1 cellular context compared by ENCODE assay signal in the genomic region with DNA sequence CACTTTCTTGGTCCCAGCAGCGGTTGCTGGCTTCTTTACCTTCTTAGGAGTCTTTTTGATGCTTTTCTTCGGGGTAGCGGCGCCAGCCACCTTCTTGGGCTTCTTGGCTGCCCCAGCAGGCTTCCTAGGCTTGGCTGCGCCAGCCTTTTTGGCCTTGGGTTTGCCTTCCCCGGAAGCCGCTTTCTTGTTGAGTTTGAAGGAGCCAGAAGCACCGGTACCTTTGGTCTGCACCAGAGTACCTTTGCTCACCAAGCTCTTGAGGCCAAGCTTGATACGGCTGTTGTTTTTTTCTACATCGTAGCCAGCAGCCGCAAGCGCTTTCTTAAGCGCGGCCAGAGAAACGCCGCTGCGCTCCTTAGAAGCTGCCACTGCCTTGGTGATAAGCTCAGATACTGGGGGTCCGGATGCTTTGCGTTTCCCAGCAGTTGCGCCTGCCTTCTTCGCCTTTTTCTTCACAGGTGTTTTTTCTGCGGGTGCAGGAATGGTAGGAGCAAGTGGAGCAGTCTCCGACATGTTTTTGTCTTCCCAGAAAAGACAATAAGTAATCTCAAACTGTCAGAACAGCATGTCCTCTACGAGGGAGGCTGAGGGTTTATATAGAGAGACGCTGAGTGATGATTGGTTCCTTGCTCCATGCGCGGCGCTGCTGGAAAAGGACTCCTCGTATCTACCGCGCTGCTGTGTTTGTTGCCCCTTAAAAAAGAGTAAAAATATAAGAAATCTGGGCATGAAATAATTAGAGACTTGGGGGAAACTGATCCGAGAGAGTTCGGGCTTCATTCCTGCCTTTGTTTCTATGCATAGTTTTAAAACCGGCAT.
A peak's percentile ranks its signal among the peaks of the same experiment; 100 is the strongest.
TF ChIP-seq lines count a peak whose summit lies in the region.

No MANE protein-coding gene starts in this region.

TF ChIP-seq in GM12878, 131 proteins besides CTCF, POLR2A, EP300 and RAD21 (continued from another document):
- TF ChIP-seq ETV6 (conservative IDR thresholded peaks at IDR 0.05 in 1 of 2, IDR thresholded peaks at IDR 0.05 in 1 of 2; ENCODE audit: borderline replicate concordance in 1 of 2, low read depth in 1 of 2): no peak
- no peak; the same call in 1 of the 2 replicates for TF ChIP-seq FOXK2 (IDR thresholded peaks at IDR 0.05)
- peak; percentile 49; the same call in 1 of the 2 replicates for TF ChIP-seq RELB (IDR thresholded peaks at IDR 0.05; ENCODE audit: low read depth)
- TF ChIP-seq, protein P1, sequence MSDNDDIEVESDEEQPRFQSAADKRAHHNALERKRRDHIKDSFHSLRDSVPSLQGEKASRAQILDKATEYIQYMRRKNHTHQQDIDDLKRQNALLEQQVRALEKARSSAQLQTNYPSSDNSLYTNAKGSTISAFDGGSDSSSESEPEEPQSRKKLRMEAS (IDR thresholded peaks at IDR 0.05; ENCODE audit: low read depth, low read length): peak; percentile 58
- TF ChIP-seq NRF1 (conservative IDR thresholded peaks at IDR 0.05; ENCODE audit: low read depth, low read length): no peak
- TF ChIP-seq KAT2A (conservative IDR thresholded peaks at IDR 0.05; ENCODE audit: control insufficient read depth, low read depth, low read length): 0 out of 2 replicates have a peak, but pooled peaks have one; percentile 35
- TF ChIP-seq NFYA (IDR thresholded peaks at IDR 0.05; ENCODE audit: borderline replicate concordance, low read depth, low read length): no peak; the same call in 1 of the 2 replicates
- peak; percentile 100 for TF ChIP-seq NFXL1 (IDR thresholded peaks at IDR 0.05; ENCODE audit: borderline replicate concordance)
- peak; percentile 100 for TF ChIP-seq SMAD1 (IDR thresholded peaks at IDR 0.05; ENCODE audit: low read depth, partially characterized antibody)
- TF ChIP-seq ZBTB40 (IDR thresholded peaks at IDR 0.05; ENCODE audit: borderline replicate concordance): 0 out of 2 replicates have a peak, but pooled peaks have one; percentile 57
- no peak for TF ChIP-seq NR2C2 (IDR thresholded peaks at IDR 0.05; ENCODE audit: borderline replicate concordance, control insufficient read depth, insufficient read length, low read depth)
- no peak for TF ChIP-seq RELA (IDR thresholded peaks at IDR 0.05; ENCODE audit: borderline replicate concordance, partially characterized antibody)
